22 cellular contexts compared by ENCODE assay signal in genomic region chr7:35251606-35252310, GRCh38. TPM values are rescaled to one million over a fixed set of nuclear protein-coding genes. Genes with fewer than 3 reads are reported as not detected.
DNase-seq lines count a peak whose midpoint lies in the region; ATAC-seq and TF ChIP-seq lines count a peak whose summit lies in the region.
"Had no signal": no experiment of that assay in that cellular context is flagged by ENCODE, and none has a peak within 500 bp of the region (broad histone marks: within the 10 kb centered on the region; RNA-seq: fewer than 3 reads in every experiment).

No MANE protein-coding gene starts in this region.

- peaks cover 8% of the 10 kb centered on the region for H3K36me3 Mint-ChIP-seq in T-helper 1 cell treated with Interleukin-12 subunit alpha and Interleukin-12 subunit beta and Interleukin-4 antibody, amounts not matched to agents 30 μg/mL and 1 μg/mL, for 36 hours (ENCODE audit: low read depth)

- H3K4me1 Mint-ChIP-seq in T-helper 1 cell treated with Interleukin-12 subunit alpha and Interleukin-12 subunit beta and Interleukin-4 antibody, amounts not matched to agents 30 μg/mL and 1 μg/mL, for 36 hours (ENCODE audit: low read depth) = peaks cover 7% of the 10 kb centered on the region

- peaks cover 88% of the 10 kb centered on the region for H3K27me3 Mint-ChIP-seq in T-helper 1 cell treated with Interleukin-12 subunit alpha and Interleukin-12 subunit beta and Interleukin-4 antibody, amounts not matched to agents 30 μg/mL and 1 μg/mL, for 36 hours (ENCODE audit: low read depth)

- H4K20me1 ChIP-seq in Loucy (ENCODE audit: insufficient read depth, low read length, poor library complexity, severe bottlenecking) = no peaks in the 10 kb centered on the region
- H4K20me1 ChIP-seq in osteoblast (ENCODE audit: insufficient read depth, low read length) = no peaks in the 10 kb centered on the region

- peak overlapping the region; percentile 38 for H3K4me2 ChIP-seq in Loucy (ENCODE audit: low read depth, low read length, poor library complexity, severe bottlenecking)
- no peak overlapping the region for H3K4me2 ChIP-seq in osteoblast (ENCODE audit: insufficient read depth, low read length)

- H3K4me3 Mint-ChIP-seq in T-helper 1 cell treated with Interleukin-12 subunit alpha and Interleukin-12 subunit beta and Interleukin-4 antibody, amounts not matched to agents 30 μg/mL and 1 μg/mL, for 36 hours = peak overlapping the region; percentile 10

- peak overlapping the region; percentile 25 for H3K4me3 ChIP-seq in Loucy (ENCODE audit: low read length, poor library complexity, severe bottlenecking)
- peak overlapping the region; percentile 84 for H3K4me3 ChIP-seq in fibroblast of the aortic adventitia (ENCODE audit: low read depth, low read length)
- no peak overlapping the region for H3K4me3 ChIP-seq in osteoblast (ENCODE audit: insufficient read depth, low read length)
- H3K4me3 ChIP-seq: adrenal gland, GM12878, left lung, pancreas, suprapubic skin had no signal

- H3K9me3 ChIP-seq in Loucy (ENCODE audit: insufficient read depth, low read depth, low read length) (no peaks in the 10 kb centered on the region), osteoblast (ENCODE audit: low read depth, low read length) (peaks cover 2% of the 10 kb centered on the region)
- H3K9me3 ChIP-seq: adrenal gland, left lung, pancreas, suprapubic skin had no signal

- no peaks in the 10 kb centered on the region for H3K79me2 ChIP-seq in Loucy (ENCODE audit: insufficient read depth, low read length)
- no peaks in the 10 kb centered on the region for H3K79me2 ChIP-seq in osteoblast (ENCODE audit: insufficient read depth, low read length)

- TF ChIP-seq CTCF in Loucy (conservative IDR thresholded peaks at IDR 0.05; ENCODE audit: low read length) (no peak), fibroblast of the aortic adventitia (IDR thresholded peaks at IDR 0.05; ENCODE audit: insufficient read depth, low read length) (no peak), osteoblast (IDR thresholded peaks at IDR 0.05; ENCODE audit: extremely low read depth, low read depth, low read length) (no peak)

- no peaks in the 10 kb centered on the region for H3K36me3 ChIP-seq in Loucy (ENCODE audit: insufficient read depth, low read length)
- no peaks in the 10 kb centered on the region for H3K36me3 ChIP-seq in osteoblast (ENCODE audit: insufficient read depth, low read length)
- H3K36me3 ChIP-seq: adrenal gland, left lung, pancreas, suprapubic skin had no signal

- H3K4me1 ChIP-seq in Loucy (ENCODE audit: insufficient read depth, low read length, poor library complexity, severe bottlenecking) (peaks cover 6% of the 10 kb centered on the region), osteoblast (ENCODE audit: insufficient read depth, low read length) (no peaks in the 10 kb centered on the region)

- H3K9ac ChIP-seq in Loucy (ENCODE audit: low read depth, low read length, poor library complexity, severe bottlenecking) = no peak overlapping the region

- H3K27ac ChIP-seq in osteoblast (ENCODE audit: low read depth, low read length) = no peak overlapping the region
- H3K27ac ChIP-seq: HL-60, left lung, pancreas, suprapubic skin had no signal

- no peak for ATAC-seq in GM21825 (IDR thresholded peaks at IDR 0.05; ENCODE audit: unreplicated experiment)
- ATAC-seq: GM12878, left lung, pancreas had no signal

- peak overlapping the region; percentile 30; the same call in 1 of the 2 replicates for H2AFZ ChIP-seq in Loucy (ENCODE audit: low read length)
- no peak overlapping the region for H2AFZ ChIP-seq in osteoblast (ENCODE audit: low read length)

- no peaks in the 10 kb centered on the region for H3K9me2 ChIP-seq in Loucy (replicated peaks; ENCODE audit: low read depth, low read length)

- H3K27ac Mint-ChIP-seq in T-helper 1 cell treated with Interleukin-12 subunit alpha and Interleukin-12 subunit beta and Interleukin-4 antibody, amounts not matched to agents 30 μg/mL and 1 μg/mL, for 36 hours = no peak overlapping the region

- no peaks in the 10 kb centered on the region for H3F3A ChIP-seq in Loucy (ENCODE audit: low read depth)

- peaks cover 7% of the 10 kb centered on the region for H3K9me3 Mint-ChIP-seq in T-helper 1 cell treated with Interleukin-12 subunit alpha and Interleukin-12 subunit beta and Interleukin-4 antibody, amounts not matched to agents 30 μg/mL and 1 μg/mL, for 36 hours

- DNase-seq in T-helper 1 cell (no peak), fibroblast of the aortic adventitia (ENCODE audit: low read depth) (no peak), osteoblast (ENCODE audit: insufficient read length, low spot score, missing footprints) (peak; percentile 21), amniotic stem cell (lab: John Stamatoyannopoulos, UW) (no peak), NCI-H526 (lab: John Stamatoyannopoulos, UW) (no peak)
- DNase-seq: activated CD4-positive, alpha-beta T cell treated with anti-CD3 and anti-CD28 coated beads for 1 hour; adrenal gland; cerebellar nuclear complex; COR-L47; effector memory CD4-positive, alpha-beta T cell; left lung; NCI-H1105; NK-92 treated with Interleukin-12 subunit alpha and Interleukin-12 subunit beta, amount 100 ng/mL, for 24 hours; pancreas; stimulated activated CD4-positive, alpha-beta T cell treated with anti-CD3 and anti-CD28 coated beads, Interleukin-4, amount 100 ng/mL, for 24 hours; stimulated activated CD8-positive, alpha-beta memory T cell treated with anti-CD3 and anti-CD28 coated beads, Interleukin-4, amount 100 ng/mL, for 48 hours had no signal

- H3K27me3 ChIP-seq in Loucy (ENCODE audit: insufficient read depth, low read length, poor library complexity, severe bottlenecking) (no peaks in the 10 kb centered on the region), osteoblast (ENCODE audit: insufficient read depth, low read length) (peaks cover 94% of the 10 kb centered on the region)

RNA-seq across cellular contexts. Expression of gene TBX20, which starts 2.1 kb away (rescaled TPM):
- 2.0 and 6.4 TPM in 2 replicates for total RNA-seq in fibroblast of the aortic adventitia (ENCODE audit: low replicate concordance)
- total RNA-seq in osteoblast = not detected in 2 replicates
- total RNA-seq: GM12878, pancreas, suprapubic skin had no signal
